Comparison of ENCODE assay signal across 6 cellular contexts in the genomic region with DNA sequence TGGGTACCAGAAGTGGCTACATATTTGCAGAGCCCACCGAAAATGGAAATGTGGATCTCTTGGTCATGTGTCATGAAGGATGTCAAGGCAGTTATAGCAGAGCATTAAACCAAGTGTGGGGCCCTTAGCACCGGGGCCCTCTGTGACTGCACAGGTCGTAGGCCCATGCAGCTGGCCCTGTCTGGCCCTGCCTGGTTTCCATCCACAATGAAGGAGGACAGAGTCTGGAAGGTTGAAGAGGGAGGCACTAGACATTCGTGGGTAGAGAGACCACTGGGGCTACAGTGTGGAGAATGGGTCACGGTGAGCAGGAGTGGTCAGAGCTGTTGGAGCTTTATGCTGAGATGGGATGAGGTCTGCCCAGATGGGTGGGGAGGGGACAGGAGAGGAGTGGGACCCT. TPM values are rescaled to one million over a fixed set of nuclear protein-coding genes. Genes with fewer than 3 reads are reported as not detected.
"Had no signal": no experiment of that assay in that cellular context is flagged by ENCODE, and none has a peak within 500 bp of the region (broad histone marks: within the 10 kb centered on the region; RNA-seq: fewer than 3 reads in every experiment).

No MANE protein-coding gene starts in this region.

RNA-seq across cellular contexts. Expression of a gene that starts 9.6 kb away (rescaled TPM):
- total RNA-seq: HepG2, HT-29, IMR-90, Right ventricle myocardium superior, RPMI7951, SJSA1 had no signal
- polyA plus RNA-seq: HepG2, IMR-90 had no signal
